13 cellular contexts compared by ENCODE assay signal in genomic region chrX:115362334-115363095, GRCh38.
DNase-seq lines count a peak whose midpoint lies in the region; ATAC-seq and TF ChIP-seq lines count a peak whose summit lies in the region.
"Had no signal": no experiment of that assay in that cellular context is flagged by ENCODE, and none has a peak within 500 bp of the region (broad histone marks: within the 10 kb centered on the region; RNA-seq: fewer than 3 reads in every experiment).

No MANE protein-coding gene starts in this region.

- H3K27ac Mint-ChIP-seq in immature natural killer cell = peak overlapping the region; percentile 65 to 91 (median 80)
- H3K27ac Mint-ChIP-seq: effector memory CD8-positive, alpha-beta T cell had no signal

- no peak overlapping the region for H3K27ac ChIP-seq in caudate nucleus (ENCODE audit: low read depth, low read length)
- H3K27ac ChIP-seq: thoracic aorta had no signal

- H3K4me1 Mint-ChIP-seq in immature natural killer cell = peaks cover 25 to 26% of the 10 kb centered on the region in 2 donors
- H3K4me1 Mint-ChIP-seq: CD8-positive, alpha-beta memory T cell had no signal

- TF ChIP-seq CTCF in AG09309 (IDR thresholded peaks at IDR 0.05; ENCODE audit: control insufficient read depth, insufficient read depth, low read depth, low read length, missing control alignments) = peak; percentile 32

- DNase-seq in AG09309 (ENCODE audit: low read depth) (no peak), H4 (ENCODE audit: low spot score) (peak; percentile 43), SK-MEL-5 (ENCODE audit: low read depth, low spot score) (peak; percentile 10), immature natural killer cell (peak; percentile 65 to 71 (median 67)), cerebellar nuclear complex (lab: John Stamatoyannopoulos, UW) (no peak), caudate nucleus (lab: John Stamatoyannopoulos, UW) (no peak)
- DNase-seq: activated naive CD4-positive, alpha-beta T cell; effector memory CD8-positive, alpha-beta T cell; stimulated activated CD4-positive, alpha-beta T cell treated with anti-CD3 and anti-CD28 coated beads, Interleukin-4, amount 100 ng/mL, for 4 hours had no signal

- peaks cover 0 to 4% (median 0%) of the 10 kb centered on the region in 3 donors for H3K36me3 Mint-ChIP-seq in immature natural killer cell
- H3K36me3 Mint-ChIP-seq: CD8-positive, alpha-beta memory T cell had no signal

- H3K4me3 ChIP-seq in AG09309 (ENCODE audit: control insufficient read depth, low read depth, low read length) = no peak overlapping the region
- H3K4me3 ChIP-seq: thoracic aorta had no signal

- in situ Hi-C loops in SK-MEL-5 (cut with HindIII; ENCODE audit: low pct_unique_long_range_greater_than_20kb, low sequenced_read_pairs) = no loop called here

- peaks cover 5 to 28% (median 13%) of the 10 kb centered on the region in 3 donors for H3K27me3 Mint-ChIP-seq in immature natural killer cell (ENCODE audit: low read depth in 3 of 3)
- H3K27me3 Mint-ChIP-seq: effector memory CD8-positive, alpha-beta T cell had no signal

- H3K9me3 Mint-ChIP-seq in immature natural killer cell = no peaks in the 10 kb centered on the region
- H3K9me3 Mint-ChIP-seq: CD8-positive, alpha-beta memory T cell; effector memory CD8-positive, alpha-beta T cell had no signal

- peak overlapping the region; percentile 54 to 76 (median 69) for H3K4me3 Mint-ChIP-seq in immature natural killer cell
- H3K4me3 Mint-ChIP-seq: CD8-positive, alpha-beta memory T cell; effector memory CD8-positive, alpha-beta T cell had no signal

- ATAC-seq in GM19324 (IDR thresholded peaks at IDR 0.05; ENCODE audit: low FRiP score, unreplicated experiment) = no peak
- no peak for ATAC-seq in GM19035 (IDR thresholded peaks at IDR 0.05; ENCODE audit: unreplicated experiment)
- ATAC-seq: effector memory CD8-positive, alpha-beta T cell had no signal

Comparison
In these comparisons a context has a peak if more than half of its experiments do, and no peak if none do; other contexts are left out.
1. DNase-seq: peak in H4 (single experiment), SK-MEL-5 (single experiment) and immature natural killer cell (3 of 3); none in AG09309 (single experiment), cerebellar nuclear complex (0 of 2) and caudate nucleus (0 of 61).